ENCODE assay signal across 1 cellular context in genomic region chr14:50875359-50876090, GRCh38.
A peak's percentile ranks its signal among the peaks of the same experiment; 100 is the strongest.
TF ChIP-seq lines count a peak whose summit lies in the region.

No MANE protein-coding gene starts in this region.

TF ChIP-seq in HepG2, 621 proteins besides CTCF, POLR2A, EP300 and RAD21 (continued from another document and continues in another):
- no peak for TF ChIP-seq ZBTB40 (IDR thresholded peaks at IDR 0.05)
- TF ChIP-seq ZBTB40 (CRISPR knock-in tag; IDR thresholded peaks at IDR 0.05): no peak
- no peak for TF ChIP-seq ZNF841 (CRISPR knock-in tag; IDR thresholded peaks at IDR 0.05; ENCODE audit: borderline replicate concordance)
- no peak for TF ChIP-seq CENPT (CRISPR knock-in tag; IDR thresholded peaks at IDR 0.05; ENCODE audit: low read depth)
- no peak for TF ChIP-seq IRF9 (CRISPR knock-in tag; IDR thresholded peaks at IDR 0.05; ENCODE audit: borderline replicate concordance)
- no peak for TF ChIP-seq FOXP1 (IDR thresholded peaks at IDR 0.05)
- TF ChIP-seq FOXP1 (CRISPR knock-in tag; IDR thresholded peaks at IDR 0.05): peak; percentile 65
- no peak for TF ChIP-seq YY1 (IDR thresholded peaks at IDR 0.05; ENCODE audit: insufficient read depth, insufficient replicate concordance, low read depth, low read length)
- no peak for TF ChIP-seq ZFX (CRISPR knock-in tag; IDR thresholded peaks at IDR 0.05; ENCODE audit: low read depth)
- TF ChIP-seq CCDC6 (CRISPR knock-in tag; IDR thresholded peaks at IDR 0.05): 0 out of 2 replicates have a peak, but pooled peaks have one; percentile 19
- no peak for TF ChIP-seq ZNF678 (CRISPR knock-in tag; IDR thresholded peaks at IDR 0.05)
- TF ChIP-seq ZNF343 (CRISPR knock-in tag; IDR thresholded peaks at IDR 0.05): no peak
- 0 out of 2 replicates have a peak, but pooled peaks have one; percentile 34 for TF ChIP-seq JUND (CRISPR knock-in tag; IDR thresholded peaks at IDR 0.05)
- TF ChIP-seq PPARG (CRISPR knock-in tag; conservative IDR thresholded peaks at IDR 0.05): peak; percentile 31; the same call in 1 of the 2 replicates
- TF ChIP-seq NPAS2 (CRISPR knock-in tag; IDR thresholded peaks at IDR 0.05; ENCODE audit: borderline replicate concordance): no peak
- TF ChIP-seq HCFC1 (IDR thresholded peaks at IDR 0.05; ENCODE audit: low read depth, low read length): no peak
- TF ChIP-seq DR1 (CRISPR knock-in tag; IDR thresholded peaks at IDR 0.05): no peak
- no peak; the same call in 1 of the 2 replicates for TF ChIP-seq ZBTB21 (CRISPR knock-in tag; IDR thresholded peaks at IDR 0.05)
- no peak for TF ChIP-seq ZNF784 (CRISPR knock-in tag; IDR thresholded peaks at IDR 0.05; ENCODE audit: borderline replicate concordance)
- TF ChIP-seq TRIM22 (IDR thresholded peaks at IDR 0.05): no peak
- TF ChIP-seq TCF12 (IDR thresholded peaks at IDR 0.05): no peak
- no peak for TF ChIP-seq TCF12 (CRISPR knock-in tag; IDR thresholded peaks at IDR 0.05)
- TF ChIP-seq SOX5 (CRISPR knock-in tag; IDR thresholded peaks at IDR 0.05; ENCODE audit: borderline replicate concordance): peak; percentile 69; the same call in 1 of the 2 replicates
- TF ChIP-seq FUBP1 (CRISPR knock-in tag; IDR thresholded peaks at IDR 0.05; ENCODE audit: borderline replicate concordance): no peak
- TF ChIP-seq RARA (CRISPR knock-in tag; IDR thresholded peaks at IDR 0.05): peak; percentile 79
- TF ChIP-seq CSRNP1 (CRISPR knock-in tag; IDR thresholded peaks at IDR 0.05): 0 out of 2 replicates have a peak, but pooled peaks have one; percentile 29
- TF ChIP-seq ZFAT (CRISPR knock-in tag; conservative IDR thresholded peaks at IDR 0.05): no peak
- TF ChIP-seq HBP1 (CRISPR knock-in tag; IDR thresholded peaks at IDR 0.05; ENCODE audit: low read depth): no peak
- TF ChIP-seq SOX13 (IDR thresholded peaks at IDR 0.05): no peak
- TF ChIP-seq SOX13 (CRISPR knock-in tag; conservative IDR thresholded peaks at IDR 0.05 in 1 of 2, IDR thresholded peaks at IDR 0.05 in 1 of 2): peak in 1 of 2 experiments; percentile 74; a peak in 2 of 4 replicates
- TF ChIP-seq MXD4 (CRISPR knock-in tag; IDR thresholded peaks at IDR 0.05): no peak
- no peak for TF ChIP-seq ATF2 (CRISPR knock-in tag; IDR thresholded peaks at IDR 0.05)
- no peak for TF ChIP-seq GLMP (CRISPR knock-in tag; IDR thresholded peaks at IDR 0.05; ENCODE audit: borderline replicate concordance)
- TF ChIP-seq ZNF441 (CRISPR knock-in tag; IDR thresholded peaks at IDR 0.05; ENCODE audit: borderline replicate concordance): no peak
- TF ChIP-seq HOMEZ (CRISPR knock-in tag; IDR thresholded peaks at IDR 0.05; ENCODE audit: low read depth): 0 out of 2 replicates have a peak, but pooled peaks have one; percentile 52
